In the genomic region with DNA sequence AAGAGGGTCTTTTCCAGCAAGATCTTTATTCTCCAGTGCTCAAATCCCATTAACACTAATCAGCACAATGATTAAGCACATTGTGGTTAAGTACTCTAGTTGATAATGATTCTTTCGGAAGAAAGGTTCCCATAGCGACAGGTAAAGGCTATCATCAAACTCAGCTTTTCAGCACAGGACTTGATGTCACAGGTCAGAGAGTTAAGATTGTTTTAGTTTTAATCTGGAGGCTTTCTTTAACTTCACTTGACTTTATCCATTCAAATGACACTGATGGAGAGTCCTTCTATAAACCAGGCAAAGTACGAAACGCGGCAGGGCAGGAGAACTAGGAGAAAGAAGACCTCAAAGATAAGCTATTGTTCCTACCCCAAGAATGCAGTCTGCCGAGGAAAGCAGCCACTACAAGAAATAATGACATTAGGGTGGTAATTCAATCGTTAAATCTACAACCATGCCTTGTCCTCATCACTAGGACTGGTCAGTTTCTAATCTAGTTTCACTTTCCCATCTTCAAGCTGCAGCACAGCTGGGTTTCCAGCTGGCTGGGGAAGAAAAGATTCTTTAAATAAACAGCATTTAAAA, we compare ENCODE assay signal across 8 cellular contexts. TPM values are rescaled to one million over a fixed set of nuclear protein-coding genes. Genes with fewer than 3 reads are reported as not detected.
DNase-seq lines count a peak whose midpoint lies in the region; ATAC-seq, FAIRE-seq and TF ChIP-seq lines count a peak whose summit lies in the region.

No MANE protein-coding gene starts in this region.

- no peak overlapping the region for H3K27ac Mint-ChIP-seq in activated naive CD4-positive, alpha-beta T cell treated with anti-CD3 and anti-CD28 coated beads, Interleukin-2, amount 50 U/mL, for 72 hours

- H3K27me3 ChIP-seq in lung (ENCODE audit: control insufficient read depth, insufficient read depth): no peaks in the 10 kb centered on the region

- no peak for TF ChIP-seq CTCF in lung (IDR thresholded peaks at IDR 0.05; ENCODE audit: control extremely low read depth, extremely low read depth)

- peak; percentile 70 for FAIRE-seq in H54 (lab: Jason Lieb, UNC)

- TF ChIP-seq POLR2A in H54 (IDR thresholded peaks at IDR 0.05; ENCODE audit: low read depth, low read length): no peak

- no peaks in the 10 kb centered on the region for H3K36me3 ChIP-seq in lung (ENCODE audit: control insufficient read depth in 2 of 2, insufficient read depth in 2 of 2, low read length in 2 of 2)

- peak; percentile 43 for DNase-seq in AG20443 (ENCODE audit: low spot score)
- no peak for DNase-seq in H54 (ENCODE audit: insufficient read length, low spot score)
- peak; percentile 51 for DNase-seq in astrocyte of the hippocampus (ENCODE audit: low read depth, low spot score)
- DNase-seq in lung (ENCODE audit: low spot score): no peak
- DNase-seq in stimulated activated CD4-positive, alpha-beta T cell treated with anti-CD3 and anti-CD28 coated beads, Interleukin-12 subunit alpha, Interleukin-12 subunit beta, amount 100 ng/mL, for 4 hours: no peak
- no peak for DNase-seq in NCI-H187 treated with DMSO at 0.1 percent for 48 hours (lab: John Stamatoyannopoulos, UW)
- DNase-seq in activated naive CD4-positive, alpha-beta T cell treated with anti-CD3 and anti-CD28 coated beads, Interleukin-2, amount 50 U/mL, for 72 hours (ENCODE audit: low spot score in 2 of 2): no peak

- 8 to 11% methylated on average over 7 of the region's 7 CpGs for WGBS in lung, 2 donors

- peak overlapping the region; percentile 19 for H3K4me3 ChIP-seq in lung

- H3K4me1 ChIP-seq in lung (ENCODE audit: control insufficient read depth in 2 of 2, insufficient read depth in 2 of 2, low read length in 2 of 2): peaks cover 0 to 5% of the 10 kb centered on the region in 2 donors

- H3K9me3 ChIP-seq in lung (ENCODE audit: control insufficient read depth in 2 of 2, insufficient read depth in 1 of 2, low read length in 1 of 2): peaks cover 0 to 2% of the 10 kb centered on the region in 2 donors

- peak overlapping the region; percentile 33 to 34 for H3K27ac ChIP-seq in lung (ENCODE audit: low read depth in 1 of 2, low read length in 1 of 2)

- H3K9me3 Mint-ChIP-seq in activated naive CD4-positive, alpha-beta T cell treated with anti-CD3 and anti-CD28 coated beads, Interleukin-2, amount 50 U/mL, for 72 hours: no peaks in the 10 kb centered on the region

- no peaks in the 10 kb centered on the region for H3K36me3 Mint-ChIP-seq in activated naive CD4-positive, alpha-beta T cell treated with anti-CD3 and anti-CD28 coated beads, Interleukin-2, amount 50 U/mL, for 72 hours

- ATAC-seq in lung (ENCODE audit: insufficient read depth, low FRiP score) (no peak), HG03439 (IDR thresholded peaks at IDR 0.05; ENCODE audit: unreplicated experiment) (no peak)
- no peak for ATAC-seq in activated naive CD4-positive, alpha-beta T cell treated with anti-CD3 and anti-CD28 coated beads, Interleukin-2, amount 50 U/mL, for 72 hours

RNA-seq across cellular contexts. Expression of a gene that starts 4.6 kb away (rescaled TPM):
- 1 to 10 TPM; 1.6 to 3.0 TPM for total RNA-seq in lung
- under 1 TPM; 0.41 to 0.42 TPM for polyA plus RNA-seq in lung
- total RNA-seq in activated naive CD4-positive, alpha-beta T cell treated with anti-CD3 and anti-CD28 coated beads, Interleukin-2, amount 50 U/mL, for 72 hours: under 1 TPM in 1 of 2 donors, not detected in 1; 0.06 TPM

Comparison
In these comparisons a context has a peak if more than half of its experiments do, and no peak if none do; other contexts are left out.
1. DNase-seq: peak in AG20443 (single experiment) and astrocyte of the hippocampus (single experiment); none in H54 (single experiment), lung (single experiment), stimulated activated CD4-positive, alpha-beta T cell treated with anti-CD3 and anti-CD28 coated beads, Interleukin-12 subunit alpha, Interleukin-12 subunit beta, amount 100 ng/mL, for 4 hours (single experiment), NCI-H187 treated with DMSO at 0.1 percent for 48 hours (single experiment) and activated naive CD4-positive, alpha-beta T cell treated with anti-CD3 and anti-CD28 coated beads, Interleukin-2, amount 50 U/mL, for 72 hours (0 of 2).